In the genomic region with DNA sequence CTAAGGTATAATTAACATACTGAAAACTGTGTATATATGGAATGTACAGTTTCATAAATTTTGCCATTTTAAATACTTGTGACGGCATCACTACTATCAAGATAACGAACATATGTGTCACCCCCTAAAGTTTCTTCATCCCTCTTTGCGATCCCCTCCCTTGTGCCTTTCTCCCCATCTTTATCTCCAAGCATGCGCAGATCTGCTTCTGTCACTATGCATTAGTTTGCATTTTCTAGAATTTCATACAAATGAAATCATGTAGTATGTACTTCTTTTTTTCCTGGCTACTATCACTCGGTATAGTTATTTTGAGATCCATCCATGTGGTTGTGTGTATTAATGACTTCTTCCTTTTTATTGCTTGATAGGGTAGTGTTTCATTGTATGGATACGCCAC, we compare ENCODE assay signal across 27 cellular contexts.
"Had no signal": no experiment of that assay in that cellular context is flagged by ENCODE, and none has a peak within 500 bp of the region (broad histone marks: within the 10 kb centered on the region; RNA-seq: fewer than 3 reads in every experiment).

No MANE protein-coding gene starts in this region.

- H3K27me3 ChIP-seq: suprapubic skin, testis, thyroid gland, tibial artery, tibial nerve, transverse colon, upper lobe of left lung, upper lobe of right lung, uterus, vagina had no signal

- H3K4me1 ChIP-seq: stomach, suprapubic skin, testis, thyroid gland, tibial artery, tibial nerve, transverse colon, upper lobe of left lung, upper lobe of right lung, uterus, vagina had no signal

- H3K36me3 ChIP-seq: stomach, suprapubic skin, thoracic aorta, thyroid gland, tibial artery, tibial nerve, transverse colon, upper lobe of left lung, upper lobe of right lung, uterus, vagina had no signal

- FAIRE-seq: urothelium cell line had no signal

- H3K4me3 ChIP-seq: stomach, suprapubic skin, testis, thoracic aorta, thyroid gland, tibial artery, tibial nerve, transverse colon, upper lobe of left lung, upper lobe of right lung, uterus, vagina had no signal

- ATAC-seq: stimulated activated effector memory CD8-positive, alpha-beta T cell treated with anti-CD3 and anti-CD28 coated beads, Interleukin-12 subunit alpha, Interleukin-12 subunit beta, amount 100 ng/mL, for 72 hours; stimulated activated memory B cell treated with anti-CD40 and anti-IgM and Interleukin-4, amounts not matched to agents 10 μg/mL and 1 μg/mL and 100 μg/mL, for 72 hours; stimulated activated naive B cell treated with anti-CD40 and anti-IgM and Interleukin-4, amounts not matched to agents 10 μg/mL and 1 μg/mL and 100 μg/mL, for 72 hours; stimulated activated naive CD8-positive, alpha-beta T cell treated with anti-CD3 and anti-CD28 coated beads, Interleukin-15, amount 100 ng/mL, for 72 hours; stimulated activated naive CD8-positive, alpha-beta T cell treated with anti-CD3 and anti-CD28 coated beads, Interleukin-15, Interleukin-2, amounts not matched to agents 100 U/mL and 50 U/mL, for 24 hours; upper lobe of right lung had no signal

- H3K27ac ChIP-seq: stomach, suprapubic skin, testis, thoracic aorta, thyroid gland, tibial artery, tibial nerve, transverse colon, upper lobe of left lung, upper lobe of right lung, uterus, vagina had no signal

- DNase-seq: stimulated activated CD4-positive, alpha-beta T cell treated with anti-CD3 and anti-CD28 coated beads, Interleukin-2, amount 100 ng/mL, for 48 hours; stimulated activated CD4-positive, alpha-beta T cell treated with anti-CD3 and anti-CD28 coated beads, Interleukin-4, amount 100 ng/mL, for 1 hour; stimulated activated CD4-positive, alpha-beta T cell treated with anti-CD3 and anti-CD28 coated beads, Interleukin-4, amount 100 ng/mL, for 24 hours; stimulated activated CD4-positive, alpha-beta T cell treated with anti-CD3 and anti-CD28 coated beads, Interleukin-4, amount 100 ng/mL, for 4 hours; stimulated activated CD8-positive, alpha-beta memory T cell treated with anti-CD3 and anti-CD28 coated beads, Interleukin-4, amount 100 ng/mL, for 48 hours; stimulated activated naive B cell treated with anti-CD40 and anti-IgM and Interleukin-4, amounts not matched to agents 10 μg/mL and 1 μg/mL and 100 μg/mL, for 72 hours; stimulated activated naive CD4-positive, alpha-beta T cell; stimulated activated naive CD4-positive, alpha-beta T cell treated with Interleukin-2 at 50 U/mL for 16 hours; stimulated activated naive CD8-positive, alpha-beta T cell treated with anti-CD3 and anti-CD28 coated beads, Interleukin-15, amount 100 ng/mL, for 72 hours; stimulated activated naive CD8-positive, alpha-beta T cell treated with anti-CD3 and anti-CD28 coated beads, Interleukin-15, Interleukin-2, amounts not matched to agents 100 U/mL and 50 U/mL, for 24 hours; stomach; substantia nigra; testis; thyroid gland; tibial artery; transverse colon; trophoblast cell; upper lobe of left lung; upper lobe of right lung; uterus had no signal

- H3K9me3 ChIP-seq: stomach, suprapubic skin, testis, thoracic aorta, thyroid gland, tibial artery, tibial nerve, transverse colon, upper lobe of left lung, upper lobe of right lung, uterus, vagina had no signal
